ENCODE assay signal across 2 cellular contexts in genomic region chr6:151154418-151154817, GRCh38.
TF ChIP-seq lines count a peak whose summit lies in the region.

No MANE protein-coding gene starts in this region.

TF ChIP-seq in HCT116, 20 proteins besides CTCF, POLR2A, EP300 and RAD21 (continued from another document):
- TF ChIP-seq ZBTB33 (IDR thresholded peaks at IDR 0.05; ENCODE audit: extremely low read depth, insufficient replicate concordance, low read length) = no peak
- no peak for TF ChIP-seq SP1 (IDR thresholded peaks at IDR 0.05; ENCODE audit: low read depth)
- no peak for TF ChIP-seq FOSL1 (IDR thresholded peaks at IDR 0.05; ENCODE audit: low read depth)
- no peak for TF ChIP-seq MAX (IDR thresholded peaks at IDR 0.05)
- TF ChIP-seq YY1 (IDR thresholded peaks at IDR 0.05; ENCODE audit: extremely low read depth, insufficient replicate concordance, low read depth, low read length) = no peak
- no peak for TF ChIP-seq ZNF274 (IDR thresholded peaks at IDR 0.05; ENCODE audit: low read depth, low read length)
- TF ChIP-seq SIN3A (IDR thresholded peaks at IDR 0.05; ENCODE audit: low read depth) = no peak
- no peak for TF ChIP-seq CEBPB (IDR thresholded peaks at IDR 0.05; ENCODE audit: low read depth)
- TF ChIP-seq EGR1 (IDR thresholded peaks at IDR 0.05; ENCODE audit: low read depth) = no peak
- TF ChIP-seq CBX3 (IDR thresholded peaks at IDR 0.05; ENCODE audit: low read depth) = no peak
- no peak for TF ChIP-seq SRF (IDR thresholded peaks at IDR 0.05; ENCODE audit: low read depth)

TF ChIP-seq in GM23338, 12 proteins besides CTCF, POLR2A, EP300 and RAD21 (continued from another document):
- TF ChIP-seq ETS1 (IDR thresholded peaks at IDR 0.05) (no peak), JUNB (IDR thresholded peaks at IDR 0.05; ENCODE audit: unreplicated experiment) (no peak), ZNF114 (CRISPR knock-in tag; IDR thresholded peaks at IDR 0.05) (no peak)
